Comparison of ENCODE assay signal across 20 cellular contexts in genomic region chr18:13067966-13068365, GRCh38.
"Had no signal": no experiment of that assay in that cellular context is flagged by ENCODE, and none has a peak within 500 bp of the region (broad histone marks: within the 10 kb centered on the region; RNA-seq: fewer than 3 reads in every experiment).

No MANE protein-coding gene starts in this region.

- H3K27me3 Mint-ChIP-seq: effector memory CD8-positive, alpha-beta T cell; memory B cell; natural killer cell treated with Interleukin-12 subunit alpha and Interleukin-12 subunit beta and Interleukin-15 and Interleukin-18, amount 100 ng/mL, for 72 hours; stimulated activated naive B cell treated with anti-CD40 and anti-IgM and Interleukin-4, amounts not matched to agents 10 μg/mL and 1 μg/mL and 100 μg/mL, for 72 hours; stimulated activated naive CD8-positive, alpha-beta T cell treated with anti-CD3 and anti-CD28 coated beads, Interleukin-15, amount 100 ng/mL, for 72 hours had no signal

- H3K4me1 Mint-ChIP-seq: mesothelial cell of epicardium, neural progenitor cell had no signal

- H2AFZ ChIP-seq: neural progenitor cell had no signal

- H3K4me1 ChIP-seq: gastrocnemius medialis, lower lobe of right lung, neural progenitor cell, testis, tibial nerve had no signal

- H3K36me3 ChIP-seq: ovary had no signal

- FAIRE-seq: kidney had no signal

- H3K4me3 Mint-ChIP-seq: effector memory CD8-positive, alpha-beta T cell; memory B cell; mesothelial cell of epicardium; natural killer cell treated with Interleukin-12 subunit alpha and Interleukin-12 subunit beta and Interleukin-15 and Interleukin-18, amount 100 ng/mL, for 72 hours; neural progenitor cell; stimulated activated naive B cell treated with anti-CD40 and anti-IgM and Interleukin-4, amounts not matched to agents 10 μg/mL and 1 μg/mL and 100 μg/mL, for 72 hours; stimulated activated naive CD8-positive, alpha-beta T cell treated with anti-CD3 and anti-CD28 coated beads, Interleukin-15, amount 100 ng/mL, for 72 hours had no signal

- H3K9ac ChIP-seq: neural progenitor cell had no signal

- ATAC-seq: effector memory CD8-positive, alpha-beta T cell; gastrocnemius medialis; left cardiac atrium; lower lobe of right lung; natural killer cell treated with Interleukin-12 subunit alpha and Interleukin-12 subunit beta and Interleukin-15 and Interleukin-18, amount 100 ng/mL, for 72 hours; right cardiac atrium; stimulated activated naive CD8-positive, alpha-beta T cell treated with anti-CD3 and anti-CD28 coated beads, Interleukin-15, amount 100 ng/mL, for 72 hours had no signal

- H3K9me3 ChIP-seq: esophagus muscularis mucosa, gastrocnemius medialis, lower lobe of right lung, ovary, testis, tibial nerve had no signal

- H3K4me3 ChIP-seq: esophagus muscularis mucosa, gastrocnemius medialis, left ventricle myocardium inferior, lower lobe of right lung, neural progenitor cell, ovary, testis, tibial nerve had no signal

- DNase-seq: effector memory CD8-positive, alpha-beta T cell; gastrocnemius medialis; kidney; left cardiac atrium; left ventricle myocardium inferior; lower lobe of right lung; nucleus accumbens; ovary; right cardiac atrium; stimulated activated CD4-positive, alpha-beta T cell treated with anti-CD3 and anti-CD28 coated beads, Interleukin-4, amount 100 ng/mL, for 1 hour; stimulated activated naive B cell treated with anti-CD40 and anti-IgM and Interleukin-4, amounts not matched to agents 10 μg/mL and 1 μg/mL and 100 μg/mL, for 72 hours; stimulated activated naive CD8-positive, alpha-beta T cell treated with anti-CD3 and anti-CD28 coated beads, Interleukin-15, amount 100 ng/mL, for 72 hours; testis had no signal

- H3K27ac ChIP-seq: epithelial cell of prostate, esophagus muscularis mucosa, gastrocnemius medialis, left ventricle myocardium inferior, lower lobe of right lung, neural progenitor cell, ovary, testis, tibial nerve had no signal

- H3K27me3 ChIP-seq: esophagus muscularis mucosa, gastrocnemius medialis, neural progenitor cell, ovary, testis, tibial nerve had no signal

- H3K9me3 Mint-ChIP-seq: effector memory CD8-positive, alpha-beta T cell; memory B cell; natural killer cell treated with Interleukin-12 subunit alpha and Interleukin-12 subunit beta and Interleukin-15 and Interleukin-18, amount 100 ng/mL, for 72 hours; stimulated activated naive CD8-positive, alpha-beta T cell treated with anti-CD3 and anti-CD28 coated beads, Interleukin-15, amount 100 ng/mL, for 72 hours had no signal

- H3K4me2 ChIP-seq: neural progenitor cell had no signal

- H3K27ac Mint-ChIP-seq: mesothelial cell of epicardium; natural killer cell treated with Interleukin-12 subunit alpha and Interleukin-12 subunit beta and Interleukin-15 and Interleukin-18, amount 100 ng/mL, for 72 hours; neural progenitor cell; stimulated activated naive CD8-positive, alpha-beta T cell treated with anti-CD3 and anti-CD28 coated beads, Interleukin-15, amount 100 ng/mL, for 72 hours had no signal
